ENCODE assay signal across 38 cellular contexts in the genomic region with DNA sequence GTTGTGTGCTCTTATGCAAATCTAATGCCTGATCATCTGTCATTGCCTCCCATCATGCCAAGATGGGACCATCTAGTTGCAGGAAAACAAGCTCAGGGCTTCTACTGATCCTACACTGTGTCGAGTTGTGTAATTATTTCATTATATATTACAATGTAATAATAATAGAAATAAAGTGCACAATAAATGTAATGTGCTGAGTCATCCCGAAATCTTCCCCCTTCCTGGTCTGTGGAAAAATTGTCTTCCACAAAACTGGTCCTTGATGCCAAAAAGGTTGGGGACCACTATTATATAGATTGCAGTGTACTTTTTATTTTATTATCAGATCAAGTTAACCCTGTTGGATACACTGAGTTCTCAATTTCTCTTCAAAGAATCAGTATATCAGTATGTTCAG.
"Had no signal": no experiment of that assay in that cellular context is flagged by ENCODE, and none has a peak within 500 bp of the region (broad histone marks: within the 10 kb centered on the region; RNA-seq: fewer than 3 reads in every experiment).

No MANE protein-coding gene starts in this region.

- H3K27me3 ChIP-seq: ascending aorta, cardiac muscle cell had no signal

- DNase-seq: activated B cell treated with CpG ODN at 0.5 μM for 24 hours; activated CD4-positive, alpha-beta memory T cell treated with anti-CD3 and anti-CD28 coated beads for 36 hours; activated CD4-positive, alpha-beta T cell treated with anti-CD3 and anti-CD28 coated beads for 4 hours; activated CD4-positive, alpha-beta T cell treated with anti-CD3 and anti-CD28 coated beads, Interleukin-2, amount 10 ng/mL, durations not matched to agents 24 days and 14 days; activated CD4-positive, alpha-beta T cell treated with anti-CD3 and anti-CD28 coated beads, Interleukin-2, amount 50 U/mL, for 1 hour; activated CD4-positive, alpha-beta T cell treated with anti-CD3 and anti-CD28 coated beads, Interleukin-2, amount 50 U/mL, for 4 hours; activated CD4-positive, CD25-positive, alpha-beta regulatory T cell treated with anti-CD3 and anti-CD28 coated beads, Interleukin-2, amount 50 U/mL, for 72 hours; activated CD8-positive, alpha-beta memory T cell treated with anti-CD3 and anti-CD28 coated beads, Interleukin-2, amount 50 U/mL, for 4 hours; activated CD8-positive, alpha-beta T cell treated with anti-CD3 and anti-CD28 coated beads for 36 hours; activated effector memory CD4-positive, alpha-beta T cell treated with Interleukin-2 at 50 U/mL for 16 hours; activated gamma-delta T cell; activated naive CD4-positive, alpha-beta T cell treated with anti-CD3 and anti-CD28 coated beads, Interleukin-2, amount 10 ng/mL, durations not matched to agents 7 days and 5 days; activated naive CD4-positive, alpha-beta T cell treated with Interleukin-2 at 50 U/mL for 16 hours; activated naive CD8-positive, alpha-beta T cell treated with anti-CD3 and anti-CD28 coated beads, Interleukin-2, amount 10 ng/mL, durations not matched to agents 7 days and 5 days; activated naive CD8-positive, alpha-beta T cell treated with anti-CD3 and anti-CD28 coated beads, Interleukin-2, amount 50 U/mL, for 24 hours; activated T-cell treated with anti-CD3 and anti-CD28 coated beads for 4 hours; activated T-cell treated with anti-CD3 and anti-CD28 coated beads, Interleukin-2, amount 50 U/mL, for 1 hour; activated T-cell treated with anti-CD3 and anti-CD28 coated beads, Interleukin-2, amount 50 U/mL, for 4 hours; activated T-cell treated with anti-CD3 and anti-CD28 coated beads, Interleukin-2, amount 50 U/mL, for 72 hours; amygdala; anterior cingulate cortex; caudate nucleus; cerebellar nuclear complex; T-helper 1 cell; T-helper 2 cell; T-helper 9 cell had no signal

- H3K4me3 Mint-ChIP-seq: activated B cell treated with CpG ODN at 0.5 μM for 24 hours; activated CD4-positive, alpha-beta memory T cell treated with anti-CD3 and anti-CD28 coated beads for 36 hours; activated CD4-positive, alpha-beta T cell treated with anti-CD3 and anti-CD28 coated beads, Interleukin-2, amount 10 ng/mL, durations not matched to agents 24 days and 14 days; activated CD8-positive, alpha-beta T cell treated with anti-CD3 and anti-CD28 coated beads for 36 hours; activated naive CD4-positive, alpha-beta T cell treated with anti-CD3 and anti-CD28 coated beads, Interleukin-2, amount 10 ng/mL, durations not matched to agents 7 days and 5 days; activated naive CD4-positive, alpha-beta T cell treated with anti-CD3 and anti-CD28 coated beads, Interleukin-2, amount 50 U/mL, for 24 hours; activated naive CD8-positive, alpha-beta T cell; activated naive CD8-positive, alpha-beta T cell treated with anti-CD3 and anti-CD28 coated beads, Interleukin-2, amount 10 ng/mL, durations not matched to agents 7 days and 5 days; activated naive CD8-positive, alpha-beta T cell treated with anti-CD3 and anti-CD28 coated beads, Interleukin-2, amount 50 U/mL, for 24 hours; activated T-cell treated with anti-CD3 and anti-CD28 coated beads, Interleukin-2, amount 50 U/mL, for 4 hours; activated T-cell treated with anti-CD3 and anti-CD28 coated beads, Interleukin-2, amount 50 U/mL, for 72 hours; activated T-helper 1 cell treated with anti-CD3 and anti-CD28 coated beads, Interleukin-12 subunit alpha, Interleukin-12 subunit beta, Interleukin-2, Interleukin-4 antibody, amounts not matched to agents 30 ng/mL and 10 ng/mL and 1 ng/mL, durations not matched to agents 14 hours and 24 hours and 36 hours; activated T-helper 17 cell treated with anti-CD3 and anti-CD28 coated beads, Interleukin-2, amount 50 U/mL, for 72 hours; brain; central memory CD8-positive, alpha-beta T cell; T-helper 1 cell treated with Interleukin-12 subunit alpha and Interleukin-12 subunit beta and Interleukin-4 antibody, amounts not matched to agents 30 μg/mL and 1 μg/mL, for 36 hours; T-helper 2 cell treated with Interferon-gamma antibody and Interleukin-4, amounts not matched to agents 5 μg/mL and 100 μg/mL, for 36 hours had no signal

- H3K36me3 Mint-ChIP-seq: activated CD4-positive, alpha-beta memory T cell treated with anti-CD3 and anti-CD28 coated beads for 36 hours; activated naive CD4-positive, alpha-beta T cell treated with anti-CD3 and anti-CD28 coated beads, Interleukin-2, amount 10 ng/mL, durations not matched to agents 7 days and 5 days had no signal

- H3K27me3 Mint-ChIP-seq: activated B cell treated with CpG ODN at 0.5 μM for 24 hours; activated CD4-positive, alpha-beta memory T cell treated with anti-CD3 and anti-CD28 coated beads for 36 hours; activated CD4-positive, alpha-beta T cell treated with anti-CD3 and anti-CD28 coated beads, Interleukin-2, amount 10 ng/mL, durations not matched to agents 24 days and 14 days; activated CD8-positive, alpha-beta T cell treated with anti-CD3 and anti-CD28 coated beads for 36 hours; activated naive CD4-positive, alpha-beta T cell treated with anti-CD3 and anti-CD28 coated beads, Interleukin-2, amount 10 ng/mL, durations not matched to agents 7 days and 5 days; activated naive CD4-positive, alpha-beta T cell treated with anti-CD3 and anti-CD28 coated beads, Interleukin-2, amount 50 U/mL, for 24 hours; activated naive CD8-positive, alpha-beta T cell; activated naive CD8-positive, alpha-beta T cell treated with anti-CD3 and anti-CD28 coated beads, Interleukin-2, amount 10 ng/mL, durations not matched to agents 7 days and 5 days; activated naive CD8-positive, alpha-beta T cell treated with anti-CD3 and anti-CD28 coated beads, Interleukin-2, amount 50 U/mL, for 24 hours; activated T-helper 17 cell treated with anti-CD3 and anti-CD28 coated beads, Interleukin-2, amount 50 U/mL, for 72 hours; brain; central memory CD8-positive, alpha-beta T cell had no signal

- ATAC-seq: activated CD8-positive, alpha-beta T cell treated with anti-CD3 and anti-CD28 coated beads for 36 hours; activated naive CD8-positive, alpha-beta T cell treated with anti-CD3 and anti-CD28 coated beads, Interleukin-2, amount 50 U/mL, for 24 hours; activated T-cell treated with anti-CD3 and anti-CD28 coated beads, Interleukin-2, amount 50 U/mL, for 4 hours; activated T-cell treated with anti-CD3 and anti-CD28 coated beads, Interleukin-2, amount 50 U/mL, for 72 hours; activated T-helper 17 cell treated with anti-CD3 and anti-CD28 coated beads, Interleukin-2, amount 50 U/mL, for 72 hours had no signal

- H3K27ac ChIP-seq: ascending aorta, cardiac muscle cell had no signal

- H3K27ac Mint-ChIP-seq: activated B cell treated with CpG ODN at 0.5 μM for 24 hours; activated CD4-positive, alpha-beta memory T cell treated with anti-CD3 and anti-CD28 coated beads for 36 hours; activated CD4-positive, alpha-beta T cell treated with anti-CD3 and anti-CD28 coated beads, Interleukin-2, amount 10 ng/mL, durations not matched to agents 24 days and 14 days; activated CD8-positive, alpha-beta T cell treated with anti-CD3 and anti-CD28 coated beads for 36 hours; activated naive CD4-positive, alpha-beta T cell treated with anti-CD3 and anti-CD28 coated beads, Interleukin-2, amount 10 ng/mL, durations not matched to agents 7 days and 5 days; activated naive CD4-positive, alpha-beta T cell treated with anti-CD3 and anti-CD28 coated beads, Interleukin-2, amount 50 U/mL, for 24 hours; activated naive CD8-positive, alpha-beta T cell; activated naive CD8-positive, alpha-beta T cell treated with anti-CD3 and anti-CD28 coated beads, Interleukin-2, amount 10 ng/mL, durations not matched to agents 7 days and 5 days; activated naive CD8-positive, alpha-beta T cell treated with anti-CD3 and anti-CD28 coated beads, Interleukin-2, amount 50 U/mL, for 24 hours; activated T-cell treated with anti-CD3 and anti-CD28 coated beads, Interleukin-2, amount 50 U/mL, for 72 hours; activated T-helper 1 cell treated with anti-CD3 and anti-CD28 coated beads, Interleukin-12 subunit alpha, Interleukin-12 subunit beta, Interleukin-2, Interleukin-4 antibody, amounts not matched to agents 30 ng/mL and 10 ng/mL and 1 ng/mL, durations not matched to agents 14 hours and 24 hours and 36 hours; brain; T-helper 1 cell treated with Interleukin-12 subunit alpha and Interleukin-12 subunit beta and Interleukin-4 antibody, amounts not matched to agents 30 μg/mL and 1 μg/mL, for 36 hours; T-helper 2 cell treated with Interferon-gamma antibody and Interleukin-4, amounts not matched to agents 5 μg/mL and 100 μg/mL, for 36 hours had no signal

- H3K4me1 Mint-ChIP-seq: activated B cell treated with CpG ODN at 0.5 μM for 24 hours; activated naive CD4-positive, alpha-beta T cell treated with anti-CD3 and anti-CD28 coated beads, Interleukin-2, amount 10 ng/mL, durations not matched to agents 7 days and 5 days; activated naive CD4-positive, alpha-beta T cell treated with anti-CD3 and anti-CD28 coated beads, Interleukin-2, amount 50 U/mL, for 24 hours; activated naive CD8-positive, alpha-beta T cell treated with anti-CD3 and anti-CD28 coated beads, Interleukin-2, amount 10 ng/mL, durations not matched to agents 7 days and 5 days; activated T-helper 17 cell treated with anti-CD3 and anti-CD28 coated beads, Interleukin-2, amount 50 U/mL, for 72 hours; brain; central memory CD8-positive, alpha-beta T cell had no signal

- H3K9me3 Mint-ChIP-seq: activated B cell treated with CpG ODN at 0.5 μM for 24 hours; activated CD4-positive, alpha-beta memory T cell treated with anti-CD3 and anti-CD28 coated beads for 36 hours; activated CD4-positive, alpha-beta T cell treated with anti-CD3 and anti-CD28 coated beads, Interleukin-2, amount 10 ng/mL, durations not matched to agents 24 days and 14 days; activated CD8-positive, alpha-beta T cell treated with anti-CD3 and anti-CD28 coated beads for 36 hours; activated naive CD4-positive, alpha-beta T cell treated with anti-CD3 and anti-CD28 coated beads, Interleukin-2, amount 10 ng/mL, durations not matched to agents 7 days and 5 days; activated naive CD8-positive, alpha-beta T cell treated with anti-CD3 and anti-CD28 coated beads, Interleukin-2, amount 50 U/mL, for 24 hours; activated T-helper 1 cell treated with anti-CD3 and anti-CD28 coated beads, Interleukin-12 subunit alpha, Interleukin-12 subunit beta, Interleukin-2, Interleukin-4 antibody, amounts not matched to agents 30 ng/mL and 10 ng/mL and 1 ng/mL, durations not matched to agents 14 hours and 24 hours and 36 hours; T-helper 1 cell treated with Interleukin-12 subunit alpha and Interleukin-12 subunit beta and Interleukin-4 antibody, amounts not matched to agents 30 μg/mL and 1 μg/mL, for 36 hours; T-helper 2 cell treated with Interferon-gamma antibody and Interleukin-4, amounts not matched to agents 5 μg/mL and 100 μg/mL, for 36 hours had no signal

- H3K4me3 ChIP-seq: ascending aorta, cardiac muscle cell had no signal

- FAIRE-seq: bronchial epithelial cell, TTC549 had no signal

- H3K36me3 ChIP-seq: cardiac muscle cell had no signal

- H3K9me3 ChIP-seq: ascending aorta had no signal

- H3K4me1 ChIP-seq: ascending aorta had no signal
